Comparison of ENCODE assay signal across 10 cellular contexts in genomic region chr9:91273853-91274552, GRCh38.
DNase-seq lines count a peak whose midpoint lies in the region; ATAC-seq and TF ChIP-seq lines count a peak whose summit lies in the region.
"Had no signal": no experiment of that assay in that cellular context is flagged by ENCODE, and none has a peak within 500 bp of the region (broad histone marks: within the 10 kb centered on the region; RNA-seq: fewer than 3 reads in every experiment).

No MANE protein-coding gene starts in this region.

- no peak overlapping the region for H3K9ac ChIP-seq in neural cell (ENCODE audit: low read length)

- TF ChIP-seq RAD21 in neural cell (conservative IDR thresholded peaks at IDR 0.05): no peak

- no peak overlapping the region for H3K4me3 ChIP-seq in neural cell (ENCODE audit: low read length)
- H3K4me3 ChIP-seq: heart left ventricle had no signal

- peak; percentile 39 for TF ChIP-seq EP300 in neural cell (conservative IDR thresholded peaks at IDR 0.05; ENCODE audit: poor library complexity, severe bottlenecking)

- peak overlapping the region; percentile 29 for H3K27ac ChIP-seq in neural cell (ENCODE audit: low read length)
- H3K27ac ChIP-seq: 22Rv1, heart left ventricle had no signal

- DNase-seq in DMS 273 (lab: John Stamatoyannopoulos, UW; ENCODE audit: unreplicated experiment) (peak; percentile 13), DMS 273 treated with DMSO at 0.1 percent for 48 hours (lab: John Stamatoyannopoulos, UW) (no peak), astrocyte of the hippocampus (ENCODE audit: low read depth, low spot score) (peak; percentile 34), Right ventricle myocardium inferior (ENCODE audit: missing footprints) (no peak), retina (no peak)
- no peak for DNase-seq in activated CD4-positive, alpha-beta T cell treated with anti-CD3 and anti-CD28 coated beads, Interleukin-2, amount 50 U/mL, for 4 hours
- DNase-seq: heart left ventricle had no signal

- no peak overlapping the region for H3K4me2 ChIP-seq in neural cell (ENCODE audit: low read length)

- H3K9me2 ChIP-seq in neural cell (ENCODE audit: insufficient read depth, low read length): no peaks in the 10 kb centered on the region

- intact Hi-C loops in Right ventricle myocardium inferior (cut with DNase I): no loop called here

- H3K27me3 ChIP-seq in neural cell (ENCODE audit: insufficient read depth, low read depth, low read length): no peaks in the 10 kb centered on the region
- H3K27me3 ChIP-seq: heart left ventricle had no signal

- no peaks in the 10 kb centered on the region for H3K9me3 ChIP-seq in neural cell (ENCODE audit: low read length)
- H3K9me3 ChIP-seq: heart left ventricle had no signal

- H3F3A ChIP-seq in neural cell (ENCODE audit: insufficient read depth, low read length, poor library complexity, severe bottlenecking): no peaks in the 10 kb centered on the region

- no peak overlapping the region for H2AFZ ChIP-seq in neural cell (ENCODE audit: low read depth, low read length)

- H3K79me2 ChIP-seq in neural cell (replicated peaks; ENCODE audit: insufficient read depth, low read length): no peaks in the 10 kb centered on the region

- TF ChIP-seq CTCF in neural cell (IDR thresholded peaks at IDR 0.05; ENCODE audit: poor library complexity, severe bottlenecking): no peak

- no peaks in the 10 kb centered on the region for H4K20me1 ChIP-seq in neural cell (ENCODE audit: insufficient read depth)

- ATAC-seq in HG03439 (IDR thresholded peaks at IDR 0.05; ENCODE audit: unreplicated experiment) (peak; percentile 63), Right ventricle myocardium inferior (no peak)

- H3K36me3 ChIP-seq in neural cell (ENCODE audit: insufficient read depth, low read length): no peaks in the 10 kb centered on the region
- H3K36me3 ChIP-seq: heart left ventricle had no signal

TF ChIP-seq in neural cell, 6 proteins besides CTCF, POLR2A, EP300 and RAD21:
- TF ChIP-seq MXI1 (conservative IDR thresholded peaks at IDR 0.05; ENCODE audit: poor library complexity, severe bottlenecking) (no peak), REST (IDR thresholded peaks at IDR 0.05; ENCODE audit: borderline replicate concordance) (no peak), EZH2 (IDR thresholded peaks at IDR 0.05; ENCODE audit: borderline replicate concordance, insufficient read depth, low read length, poor library complexity, severe bottlenecking) (no peak), SMC3 (conservative IDR thresholded peaks at IDR 0.05; ENCODE audit: poor library complexity) (no peak), TAF1 (IDR thresholded peaks at IDR 0.05; ENCODE audit: low read depth) (no peak), POLR2AphosphoS5 (IDR thresholded peaks at IDR 0.05) (no peak)

Comparison
In these comparisons a context has a peak if more than half of its experiments do, and no peak if none do; other contexts are left out.
1. DNase-seq: peak in DMS 273 (single experiment) and astrocyte of the hippocampus (single experiment); none in DMS 273 treated with DMSO at 0.1 percent for 48 hours (single experiment), activated CD4-positive, alpha-beta T cell treated with anti-CD3 and anti-CD28 coated beads, Interleukin-2, amount 50 U/mL, for 4 hours (0 of 2), Right ventricle myocardium inferior (single experiment) and retina (single experiment).